Comparison of ENCODE assay signal across 1 cellular context in genomic region chr1:32759997-32760623, GRCh38.
A peak's percentile ranks its signal among the peaks of the same experiment; 100 is the strongest.
TF ChIP-seq lines count a peak whose summit lies in the region.

No MANE protein-coding gene starts in this region.

TF ChIP-seq in HepG2, 621 proteins besides CTCF, POLR2A, EP300 and RAD21 (continued from another document and continues in another):
- TF ChIP-seq SATB2 (CRISPR knock-in tag; IDR thresholded peaks at IDR 0.05) (no peak), ZNF883 (CRISPR knock-in tag; IDR thresholded peaks at IDR 0.05; ENCODE audit: not compliant biosample characterization) (no peak), RBAK (CRISPR knock-in tag; IDR thresholded peaks at IDR 0.05) (no peak), DNMT1 (CRISPR knock-in tag; IDR thresholded peaks at IDR 0.05) (no peak), MTA3 (CRISPR knock-in tag; IDR thresholded peaks at IDR 0.05) (no peak), ESRRA (CRISPR knock-in tag; IDR thresholded peaks at IDR 0.05; ENCODE audit: low read depth) (peak; percentile 61; the same call in 1 of the 2 replicates), CBX2 (IDR thresholded peaks at IDR 0.05; ENCODE audit: low read depth, low read length) (no peak), CBX2 (CRISPR knock-in tag; IDR thresholded peaks at IDR 0.05; ENCODE audit: low read depth) (no peak), NR1H2 (CRISPR knock-in tag; IDR thresholded peaks at IDR 0.05; ENCODE audit: borderline replicate concordance, low read depth) (no peak), PITX1 (CRISPR knock-in tag; IDR thresholded peaks at IDR 0.05) (peak; percentile 62), ZBTB7B (CRISPR knock-in tag; IDR thresholded peaks at IDR 0.05) (peak; percentile 78), FOXM1 (CRISPR knock-in tag; IDR thresholded peaks at IDR 0.05) (no peak), PCBP1 (IDR thresholded peaks at IDR 0.05; ENCODE audit: borderline replicate concordance, low read depth, low read length) (peak; percentile 77; the same call in 1 of the 2 replicates), ZFP36 (IDR thresholded peaks at IDR 0.05; ENCODE audit: borderline replicate concordance, low read depth, low read length, partially characterized antibody) (no peak), KLF15 (CRISPR knock-in tag; IDR thresholded peaks at IDR 0.05; ENCODE audit: borderline replicate concordance) (no peak), DZIP1 (CRISPR knock-in tag; IDR thresholded peaks at IDR 0.05) (no peak), NFKB2 (CRISPR knock-in tag; IDR thresholded peaks at IDR 0.05; ENCODE audit: borderline replicate concordance) (no peak), ATM (IDR thresholded peaks at IDR 0.05; ENCODE audit: borderline replicate concordance) (no peak), TP53 (CRISPR knock-in tag; conservative IDR thresholded peaks at IDR 0.05) (no peak), RNF2 (conservative IDR thresholded peaks at IDR 0.05; ENCODE audit: low read depth) (no peak), ZNF432 (CRISPR knock-in tag; IDR thresholded peaks at IDR 0.05; ENCODE audit: borderline replicate concordance) (no peak), REL (CRISPR knock-in tag; conservative IDR thresholded peaks at IDR 0.05) (no peak), ZNF335 (CRISPR knock-in tag; IDR thresholded peaks at IDR 0.05) (no peak), RFXAP (CRISPR knock-in tag; IDR thresholded peaks at IDR 0.05; ENCODE audit: borderline replicate concordance) (0 out of 2 replicates have a peak, but pooled peaks have one; percentile 30), ZNF790 (CRISPR knock-in tag; IDR thresholded peaks at IDR 0.05; ENCODE audit: borderline replicate concordance) (no peak), NFRKB (IDR thresholded peaks at IDR 0.05) (no peak), ZNF616 (CRISPR knock-in tag; IDR thresholded peaks at IDR 0.05; ENCODE audit: low read depth) (no peak), HINFP (CRISPR knock-in tag; IDR thresholded peaks at IDR 0.05; ENCODE audit: low read depth) (no peak), ZNF382 (CRISPR knock-in tag; IDR thresholded peaks at IDR 0.05; ENCODE audit: borderline replicate concordance) (no peak), HIC2 (CRISPR knock-in tag; IDR thresholded peaks at IDR 0.05; ENCODE audit: low read depth) (peak; percentile 87), ZNF512 (CRISPR knock-in tag; IDR thresholded peaks at IDR 0.05) (no peak), ZNF773 (CRISPR knock-in tag; IDR thresholded peaks at IDR 0.05; ENCODE audit: borderline replicate concordance) (no peak), TRAFD1 (CRISPR knock-in tag; IDR thresholded peaks at IDR 0.05; ENCODE audit: borderline replicate concordance) (no peak), ZNF678 (CRISPR knock-in tag; IDR thresholded peaks at IDR 0.05) (no peak), ZNF792 (CRISPR knock-in tag; IDR thresholded peaks at IDR 0.05) (peak; percentile 69; the same call in 1 of the 2 replicates), TAF15 (IDR thresholded peaks at IDR 0.05; ENCODE audit: low read depth, low read length, poor library complexity, severe bottlenecking) (peak; percentile 84), GLMP (CRISPR knock-in tag; IDR thresholded peaks at IDR 0.05; ENCODE audit: borderline replicate concordance) (no peak), MBNL3 (CRISPR knock-in tag; conservative IDR thresholded peaks at IDR 0.05) (no peak), ZSCAN29 (CRISPR knock-in tag; conservative IDR thresholded peaks at IDR 0.05) (no peak; the same call in 1 of the 2 replicates), GPN1 (CRISPR knock-in tag; IDR thresholded peaks at IDR 0.05; ENCODE audit: borderline replicate concordance) (no peak), ATF2 (CRISPR knock-in tag; IDR thresholded peaks at IDR 0.05) (peak; percentile 82), FOXO4 (CRISPR knock-in tag; conservative IDR thresholded peaks at IDR 0.05) (no peak), ZNF138 (CRISPR knock-in tag; IDR thresholded peaks at IDR 0.05; ENCODE audit: low read depth) (no peak), ZNF569 (CRISPR knock-in tag; IDR thresholded peaks at IDR 0.05; ENCODE audit: borderline replicate concordance) (no peak), KLF13 (CRISPR knock-in tag; IDR thresholded peaks at IDR 0.05) (0 out of 2 replicates have a peak, but pooled peaks have one; percentile 35), SOX5 (CRISPR knock-in tag; IDR thresholded peaks at IDR 0.05; ENCODE audit: borderline replicate concordance) (peak; percentile 60; the same call in 1 of the 2 replicates), REXO4 (CRISPR knock-in tag; IDR thresholded peaks at IDR 0.05; ENCODE audit: borderline replicate concordance) (no peak), IKZF5 (CRISPR knock-in tag; IDR thresholded peaks at IDR 0.05) (peak; percentile 61; the same call in 1 of the 2 replicates), ZNF362 (CRISPR knock-in tag; IDR thresholded peaks at IDR 0.05; ENCODE audit: borderline replicate concordance) (peak; percentile 78), ZBTB14 (CRISPR knock-in tag; IDR thresholded peaks at IDR 0.05) (no peak), PHF20 (CRISPR knock-in tag; IDR thresholded peaks at IDR 0.05) (no peak; the same call in 1 of the 2 replicates), ZNF3 (CRISPR knock-in tag; IDR thresholded peaks at IDR 0.05) (no peak)
